In genomic region chr19:7641288-7642276, GRCh38 we compare ENCODE assay signal across 1 cellular context.
TF ChIP-seq lines count a peak whose summit lies in the region.

No MANE protein-coding gene starts in this region.

TF ChIP-seq in GM23338, 12 proteins besides CTCF, POLR2A, EP300 and RAD21 (continued from another document):
- TF ChIP-seq ETS1 (IDR thresholded peaks at IDR 0.05) (no peak), EZH2 (IDR thresholded peaks at IDR 0.05; ENCODE audit: low read depth, unreplicated experiment) (no peak), CREB1 (CRISPR knock-in tag; IDR thresholded peaks at IDR 0.05; ENCODE audit: low read depth) (no peak), JUNB (IDR thresholded peaks at IDR 0.05; ENCODE audit: unreplicated experiment) (no peak), POLR2AphosphoS5 (IDR thresholded peaks at IDR 0.05; ENCODE audit: low read depth) (no peak), NANOG (IDR thresholded peaks at IDR 0.05; ENCODE audit: borderline replicate concordance) (no peak)
- TF ChIP-seq, protein P1, sequence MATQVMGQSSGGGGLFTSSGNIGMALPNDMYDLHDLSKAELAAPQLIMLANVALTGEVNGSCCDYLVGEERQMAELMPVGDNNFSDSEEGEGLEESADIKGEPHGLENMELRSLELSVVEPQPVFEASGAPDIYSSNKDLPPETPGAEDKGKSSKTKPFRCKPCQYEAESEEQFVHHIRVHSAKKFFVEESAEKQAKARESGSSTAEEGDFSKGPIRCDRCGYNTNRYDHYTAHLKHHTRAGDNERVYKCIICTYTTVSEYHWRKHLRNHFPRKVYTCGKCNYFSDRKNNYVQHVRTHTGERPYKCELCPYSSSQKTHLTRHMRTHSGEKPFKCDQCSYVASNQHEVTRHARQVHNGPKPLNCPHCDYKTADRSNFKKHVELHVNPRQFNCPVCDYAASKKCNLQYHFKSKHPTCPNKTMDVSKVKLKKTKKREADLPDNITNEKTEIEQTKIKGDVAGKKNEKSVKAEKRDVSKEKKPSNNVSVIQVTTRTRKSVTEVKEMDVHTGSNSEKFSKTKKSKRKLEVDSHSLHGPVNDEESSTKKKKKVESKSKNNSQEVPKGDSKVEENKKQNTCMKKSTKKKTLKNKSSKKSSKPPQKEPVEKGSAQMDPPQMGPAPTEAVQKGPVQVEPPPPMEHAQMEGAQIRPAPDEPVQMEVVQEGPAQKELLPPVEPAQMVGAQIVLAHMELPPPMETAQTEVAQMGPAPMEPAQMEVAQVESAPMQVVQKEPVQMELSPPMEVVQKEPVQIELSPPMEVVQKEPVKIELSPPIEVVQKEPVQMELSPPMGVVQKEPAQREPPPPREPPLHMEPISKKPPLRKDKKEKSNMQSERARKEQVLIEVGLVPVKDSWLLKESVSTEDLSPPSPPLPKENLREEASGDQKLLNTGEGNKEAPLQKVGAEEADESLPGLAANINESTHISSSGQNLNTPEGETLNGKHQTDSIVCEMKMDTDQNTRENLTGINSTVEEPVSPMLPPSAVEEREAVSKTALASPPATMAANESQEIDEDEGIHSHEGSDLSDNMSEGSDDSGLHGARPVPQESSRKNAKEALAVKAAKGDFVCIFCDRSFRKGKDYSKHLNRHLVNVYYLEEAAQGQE (IDR thresholded peaks at IDR 0.05; ENCODE audit: unreplicated experiment): no peak
- TF ChIP-seq, protein P2, sequence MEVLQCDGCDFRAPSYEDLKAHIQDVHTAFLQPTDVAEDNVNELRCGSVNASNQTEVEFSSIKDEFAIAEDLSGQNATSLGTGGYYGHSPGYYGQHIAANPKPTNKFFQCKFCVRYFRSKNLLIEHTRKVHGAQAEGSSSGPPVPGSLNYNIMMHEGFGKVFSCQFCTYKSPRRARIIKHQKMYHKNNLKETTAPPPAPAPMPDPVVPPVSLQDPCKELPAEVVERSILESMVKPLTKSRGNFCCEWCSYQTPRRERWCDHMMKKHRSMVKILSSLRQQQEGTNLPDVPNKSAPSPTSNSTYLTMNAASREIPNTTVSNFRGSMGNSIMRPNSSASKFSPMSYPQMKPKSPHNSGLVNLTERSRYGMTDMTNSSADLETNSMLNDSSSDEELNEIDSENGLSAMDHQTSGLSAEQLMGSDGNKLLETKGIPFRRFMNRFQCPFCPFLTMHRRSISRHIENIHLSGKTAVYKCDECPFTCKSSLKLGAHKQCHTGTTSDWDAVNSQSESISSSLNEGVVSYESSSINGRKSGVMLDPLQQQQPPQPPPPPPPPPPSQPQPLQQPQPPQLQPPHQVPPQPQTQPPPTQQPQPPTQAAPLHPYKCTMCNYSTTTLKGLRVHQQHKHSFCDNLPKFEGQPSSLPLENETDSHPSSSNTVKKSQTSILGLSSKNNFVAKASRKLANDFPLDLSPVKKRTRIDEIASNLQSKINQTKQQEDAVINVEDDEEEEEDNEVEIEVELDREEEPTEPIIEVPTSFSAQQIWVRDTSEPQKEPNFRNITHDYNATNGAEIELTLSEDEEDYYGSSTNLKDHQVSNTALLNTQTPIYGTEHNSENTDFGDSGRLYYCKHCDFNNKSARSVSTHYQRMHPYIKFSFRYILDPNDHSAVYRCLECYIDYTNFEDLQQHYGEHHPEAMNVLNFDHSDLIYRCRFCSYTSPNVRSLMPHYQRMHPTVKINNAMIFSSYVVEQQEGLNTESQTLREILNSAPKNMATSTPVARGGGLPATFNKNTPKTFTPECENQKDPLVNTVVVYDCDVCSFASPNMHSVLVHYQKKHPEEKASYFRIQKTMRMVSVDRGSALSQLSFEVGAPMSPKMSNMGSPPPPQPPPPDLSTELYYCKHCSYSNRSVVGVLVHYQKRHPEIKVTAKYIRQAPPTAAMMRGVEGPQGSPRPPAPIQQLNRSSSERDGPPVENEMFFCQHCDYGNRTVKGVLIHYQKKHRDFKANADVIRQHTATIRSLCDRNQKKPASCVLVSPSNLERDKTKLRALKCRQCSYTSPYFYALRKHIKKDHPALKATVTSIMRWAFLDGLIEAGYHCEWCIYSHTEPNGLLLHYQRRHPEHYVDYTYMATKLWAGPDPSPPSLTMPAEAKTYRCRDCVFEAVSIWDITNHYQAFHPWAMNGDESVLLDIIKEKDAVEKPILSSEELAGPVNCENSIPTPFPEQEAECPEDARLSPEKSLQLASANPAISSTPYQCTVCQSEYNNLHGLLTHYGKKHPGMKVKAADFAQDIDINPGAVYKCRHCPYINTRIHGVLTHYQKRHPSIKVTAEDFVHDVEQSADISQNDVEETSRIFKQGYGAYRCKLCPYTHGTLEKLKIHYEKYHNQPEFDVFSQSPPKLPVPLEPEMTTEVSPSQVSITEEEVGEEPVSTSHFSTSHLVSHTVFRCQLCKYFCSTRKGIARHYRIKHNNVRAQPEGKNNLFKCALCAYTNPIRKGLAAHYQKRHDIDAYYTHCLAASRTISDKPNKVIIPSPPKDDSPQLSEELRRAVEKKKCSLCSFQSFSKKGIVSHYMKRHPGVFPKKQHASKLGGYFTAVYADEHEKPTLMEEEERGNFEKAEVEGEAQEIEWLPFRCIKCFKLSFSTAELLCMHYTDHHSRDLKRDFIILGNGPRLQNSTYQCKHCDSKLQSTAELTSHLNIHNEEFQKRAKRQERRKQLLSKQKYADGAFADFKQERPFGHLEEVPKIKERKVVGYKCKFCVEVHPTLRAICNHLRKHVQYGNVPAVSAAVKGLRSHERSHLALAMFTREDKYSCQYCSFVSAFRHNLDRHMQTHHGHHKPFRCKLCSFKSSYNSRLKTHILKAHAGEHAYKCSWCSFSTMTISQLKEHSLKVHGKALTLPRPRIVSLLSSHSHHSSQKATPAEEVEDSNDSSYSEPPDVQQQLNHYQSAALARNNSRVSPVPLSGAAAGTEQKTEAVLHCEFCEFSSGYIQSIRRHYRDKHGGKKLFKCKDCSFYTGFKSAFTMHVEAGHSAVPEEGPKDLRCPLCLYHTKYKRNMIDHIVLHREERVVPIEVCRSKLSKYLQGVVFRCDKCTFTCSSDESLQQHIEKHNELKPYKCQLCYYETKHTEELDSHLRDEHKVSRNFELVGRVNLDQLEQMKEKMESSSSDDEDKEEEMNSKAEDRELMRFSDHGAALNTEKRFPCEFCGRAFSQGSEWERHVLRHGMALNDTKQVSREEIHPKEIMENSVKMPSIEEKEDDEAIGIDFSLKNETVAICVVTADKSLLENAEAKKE (CRISPR knock-in tag; IDR thresholded peaks at IDR 0.05): no peak
